Comparison of ENCODE assay signal across 18 cellular contexts in genomic region chr21:21897275-21897883, GRCh38.
A peak's percentile ranks its signal among the peaks of the same experiment; 100 is the strongest.
DNase-seq lines count a peak whose midpoint lies in the region; ATAC-seq and TF ChIP-seq lines count a peak whose summit lies in the region.
"Had no signal": no experiment of that assay in that cellular context is flagged by ENCODE, and none has a peak within 500 bp of the region (broad histone marks: within the 10 kb centered on the region; RNA-seq: fewer than 3 reads in every experiment).

No MANE protein-coding gene starts in this region.

- H3K4me3 ChIP-seq in AG04449 (ENCODE audit: low read depth, low read length), result no peak overlapping the region
- H3K4me3 ChIP-seq in RWPE2 (ENCODE audit: severe bottlenecking), result no peak overlapping the region
- no peak overlapping the region for H3K4me3 ChIP-seq in fibroblast of mammary gland (ENCODE audit: control insufficient read depth, low read depth, low read length)
- H3K4me3 ChIP-seq: dorsolateral prefrontal cortex, vagina had no signal

- peaks cover 10% of the 10 kb centered on the region for H3K4me1 ChIP-seq in RWPE2 (ENCODE audit: insufficient read depth, poor library complexity, severe bottlenecking)
- H3K4me1 ChIP-seq: vagina had no signal

- no peak overlapping the region for H3K4me3 Mint-ChIP-seq in chondrocyte (ENCODE audit: unreplicated experiment)
- H3K4me3 Mint-ChIP-seq: stimulated activated naive CD8-positive, alpha-beta T cell treated with anti-CD3 and anti-CD28 coated beads, Interleukin-15, Interleukin-2, amounts not matched to agents 100 ng/mL and 50 ng/mL, for 24 hours; T-cell had no signal

- H3K27me3 ChIP-seq in RWPE2 (ENCODE audit: insufficient read depth, poor library complexity, severe bottlenecking), result no peaks in the 10 kb centered on the region
- H3K27me3 ChIP-seq: dorsolateral prefrontal cortex, vagina had no signal

- H3K36me3 Mint-ChIP-seq in chondrocyte (ENCODE audit: low read depth), result peaks cover 2% of the 10 kb centered on the region
- H3K36me3 Mint-ChIP-seq: T-cell had no signal

- H3K36me3 ChIP-seq in RWPE2 (ENCODE audit: low read depth), result no peaks in the 10 kb centered on the region
- H3K36me3 ChIP-seq: vagina had no signal

- H3K27ac ChIP-seq in RWPE2 (ENCODE audit: poor library complexity, severe bottlenecking), result no peak overlapping the region
- H3K27ac ChIP-seq: dorsolateral prefrontal cortex, vagina had no signal

- H3K4me1 Mint-ChIP-seq in chondrocyte (ENCODE audit: low read depth), result no peaks in the 10 kb centered on the region
- H3K4me1 Mint-ChIP-seq: T-cell had no signal

- no peaks in the 10 kb centered on the region for H3K9me3 ChIP-seq in RWPE2 (ENCODE audit: severe bottlenecking)
- H3K9me3 ChIP-seq: vagina had no signal

- H3K27ac Mint-ChIP-seq in chondrocyte (ENCODE audit: unreplicated experiment), result no peak overlapping the region
- H3K27ac Mint-ChIP-seq: stimulated activated naive CD8-positive, alpha-beta T cell treated with anti-CD3 and anti-CD28 coated beads, Interleukin-15, Interleukin-2, amounts not matched to agents 100 ng/mL and 50 ng/mL, for 24 hours; T-cell had no signal

- peaks cover 22% of the 10 kb centered on the region for H3K9me3 Mint-ChIP-seq in chondrocyte (ENCODE audit: low read depth)

- ATAC-seq in RWPE2 (ENCODE audit: low read depth) (peak; percentile 92), GM21390 (IDR thresholded peaks at IDR 0.05; ENCODE audit: unreplicated experiment) (no peak), HG03135 (IDR thresholded peaks at IDR 0.05; ENCODE audit: unreplicated experiment) (no peak)
- ATAC-seq: T-cell had no signal

- DNase-seq in AG04449 (ENCODE audit: low read depth, low spot score), result peak; percentile 2
- peak; percentile 8 for DNase-seq in HT1080 (ENCODE audit: low read depth)
- no peak for DNase-seq in RWPE2 (ENCODE audit: low spot score)
- DNase-seq in fibroblast of mammary gland (ENCODE audit: low read depth), result peak; percentile 44
- no peak for DNase-seq in chondrocyte (ENCODE audit: low spot score)
- no peak for DNase-seq in COLO829 (ENCODE audit: low spot score)
- DNase-seq: activated CD4-positive, CD25-positive, alpha-beta regulatory T cell; activated gamma-delta T cell; dorsolateral prefrontal cortex; GF-D8; HCEC 1CT; NCI-H1436 treated with DMSO at 0.1 percent for 48 hours; NCI-H526 treated with DMSO at 0.1 percent for 48 hours; T-cell had no signal

- H3K27me3 Mint-ChIP-seq in chondrocyte (ENCODE audit: low read depth), result no peaks in the 10 kb centered on the region
- H3K27me3 Mint-ChIP-seq: stimulated activated naive CD8-positive, alpha-beta T cell treated with anti-CD3 and anti-CD28 coated beads, Interleukin-15, Interleukin-2, amounts not matched to agents 100 ng/mL and 50 ng/mL, for 24 hours; T-cell had no signal

- TF ChIP-seq CTCF in AG04449 (IDR thresholded peaks at IDR 0.05; ENCODE audit: insufficient read depth, low read length, missing control alignments) (no peak), RWPE2 (IDR thresholded peaks at IDR 0.05; ENCODE audit: poor library complexity, severe bottlenecking) (no peak), fibroblast of mammary gland (conservative IDR thresholded peaks at IDR 0.05; ENCODE audit: control insufficient read depth, insufficient read depth, low read depth, low read length) (no peak), chondrocyte (IDR thresholded peaks at IDR 0.05) (no peak)

- POLR2A ChIA-PET in AG04449 (lab: Yijun Ruan, JAX), result no interaction called here

- CTCF ChIA-PET in AG04449 (lab: Yijun Ruan, JAX), result no interaction called here

Comparison
In these comparisons a context has a peak if more than half of its experiments do, and no peak if none do; other contexts are left out.
1. DNase-seq: peak in AG04449 (single experiment), HT1080 (single experiment) and fibroblast of mammary gland (single experiment); none in RWPE2 (single experiment), chondrocyte (single experiment) and COLO829 (single experiment).